Comparison of ENCODE assay signal across 9 cellular contexts in genomic region chr4:88600129-88600849, GRCh38. TPM values are rescaled to one million over a fixed set of nuclear protein-coding genes. Genes with fewer than 3 reads are reported as not detected.
DNase-seq lines count a peak whose midpoint lies in the region; ATAC-seq and TF ChIP-seq lines count a peak whose summit lies in the region.
"Had no signal": no experiment of that assay in that cellular context is flagged by ENCODE, and none has a peak within 500 bp of the region (broad histone marks: within the 10 kb centered on the region; RNA-seq: fewer than 3 reads in every experiment).

No MANE protein-coding gene starts in this region.

- peak overlapping the region; percentile 24 for H3K4me2 ChIP-seq in parathyroid adenoma (ENCODE audit: low read length)

- H3K27ac Mint-ChIP-seq in CD4-positive, alpha-beta memory T cell = peak overlapping the region; percentile 24 to 91 (median 78)

- DNase-seq in CD4-positive, alpha-beta memory T cell = no peak
- peak; percentile 17 for DNase-seq in NCI-H69 (lab: John Stamatoyannopoulos, UW)
- peak; percentile 79 for DNase-seq in epithelial cell of esophagus (ENCODE audit: low read depth)
- no peak for DNase-seq in HuH-7 (ENCODE audit: low spot score)
- DNase-seq: activated CD4-positive, alpha-beta T cell treated with anti-CD3 and anti-CD28 coated beads, Interleukin-2, amount 10 ng/mL, durations not matched to agents 7 days and 5 days had no signal

- no peak overlapping the region for H2AFZ ChIP-seq in parathyroid adenoma

- no peak overlapping the region for H3K27ac ChIP-seq in CD4-positive, alpha-beta memory T cell (ENCODE audit: low read depth, low read length)
- peak overlapping the region; percentile 43 for H3K27ac ChIP-seq in parathyroid adenoma

- peaks cover 55 to 61% of the 10 kb centered on the region in 2 donors for H3K36me3 Mint-ChIP-seq in CD4-positive, alpha-beta memory T cell

- H3K27me3 ChIP-seq in CD4-positive, alpha-beta memory T cell (ENCODE audit: insufficient read depth, low read length) = no peaks in the 10 kb centered on the region
- no peaks in the 10 kb centered on the region for H3K27me3 ChIP-seq in parathyroid adenoma (ENCODE audit: control insufficient read depth, insufficient read depth, low read length)

- H3K9me3 Mint-ChIP-seq in CD4-positive, alpha-beta memory T cell = no peaks in the 10 kb centered on the region
- H3K9me3 Mint-ChIP-seq: activated CD4-positive, alpha-beta T cell treated with anti-CD3 and anti-CD28 coated beads, Interleukin-2, amount 10 ng/mL, durations not matched to agents 7 days and 5 days had no signal

- H3K27me3 Mint-ChIP-seq in CD4-positive, alpha-beta memory T cell = no peaks in the 10 kb centered on the region
- H3K27me3 Mint-ChIP-seq: activated CD4-positive, alpha-beta T cell treated with anti-CD3 and anti-CD28 coated beads, Interleukin-2, amount 10 ng/mL, durations not matched to agents 7 days and 5 days had no signal

- peaks cover 12% of the 10 kb centered on the region for H3K36me3 ChIP-seq in CD4-positive, alpha-beta memory T cell (ENCODE audit: insufficient read depth, low read length)
- no peaks in the 10 kb centered on the region for H3K36me3 ChIP-seq in parathyroid adenoma (ENCODE audit: control insufficient read depth, insufficient read depth, low read length)

- H3K4me3 Mint-ChIP-seq in CD4-positive, alpha-beta memory T cell = peak overlapping the region in 6 of 8 donors; percentile 18 to 77 (median 68)
- H3K4me3 Mint-ChIP-seq: activated CD4-positive, alpha-beta T cell treated with anti-CD3 and anti-CD28 coated beads, Interleukin-2, amount 10 ng/mL, durations not matched to agents 7 days and 5 days had no signal

- CTCF ChIA-PET in CD4-positive, alpha-beta memory T cell (lab: Charles Lee; ENCODE audit: partially characterized antibody) = interaction anchor here (1.9 to 5.3 kb wide), 5 partner anchors 9 to 61 kb away, joined by 5 to 26 read pairs (median 8); partner anchors contain the start of gene HERC3

- no peak overlapping the region for H3K9ac ChIP-seq in parathyroid adenoma

- peaks cover 69% of the 10 kb centered on the region for H3K4me1 ChIP-seq in CD4-positive, alpha-beta memory T cell (ENCODE audit: insufficient read depth, low read length)
- H3K4me1 ChIP-seq in parathyroid adenoma = peaks cover 12% of the 10 kb centered on the region

- POLR2A ChIA-PET in CD4-positive, alpha-beta memory T cell (lab: Charles Lee; ENCODE audit: partially characterized antibody) = interaction anchor here (1.5 to 3.3 kb wide), 3 partner anchors 7 to 13 kb away, joined by 8 to 20 read pairs (median 9); partner anchors contain the start of gene HERC3

- no peak for ATAC-seq in HG03196 (IDR thresholded peaks at IDR 0.05; ENCODE audit: unreplicated experiment)
- ATAC-seq in HG03342 (IDR thresholded peaks at IDR 0.05; ENCODE audit: unreplicated experiment) = no peak
- ATAC-seq in GM21360 (IDR thresholded peaks at IDR 0.05; ENCODE audit: unreplicated experiment) = no peak

- TF ChIP-seq CTCF in epithelial cell of esophagus (IDR thresholded peaks at IDR 0.05; ENCODE audit: insufficient read depth, low read depth, low read length, missing control alignments) = no peak
- TF ChIP-seq CTCF in parathyroid adenoma (IDR thresholded peaks at IDR 0.05) = no peak

- H3K4me1 Mint-ChIP-seq in CD4-positive, alpha-beta memory T cell = peaks cover 53 to 82% (median 70%) of the 10 kb centered on the region in 4 donors

- no peaks in the 10 kb centered on the region for H3K9me3 ChIP-seq in CD4-positive, alpha-beta memory T cell (ENCODE audit: control insufficient read depth in 1 of 2, low read length in 2 of 2)
- H3K9me3 ChIP-seq in parathyroid adenoma (ENCODE audit: control insufficient read depth, low read length) = no peaks in the 10 kb centered on the region

- intact Hi-C loops in CD4-positive, alpha-beta memory T cell (cut with micrococcal nuclease) = no loop called here

- H3K79me2 ChIP-seq in parathyroid adenoma = peaks cover 8% of the 10 kb centered on the region

- H3K4me3 ChIP-seq in CD4-positive, alpha-beta memory T cell (ENCODE audit: low read length in 2 of 2) = no peak overlapping the region
- H3K4me3 ChIP-seq in epithelial cell of esophagus (ENCODE audit: low read length) (no peak overlapping the region), parathyroid adenoma (ENCODE audit: low read depth, low read length) (peak overlapping the region; percentile 15)

RNA-seq across cellular contexts. Expression of gene HERC3, which starts 8.0 kb away (rescaled TPM):
- 10 to 100 TPM; 95.5 to 97.1 TPM for total RNA-seq in CD4-positive, alpha-beta memory T cell
- polyA plus RNA-seq in CD4-positive, alpha-beta memory T cell = 10 to 100 TPM; 39.9 to 44.8 TPM

Comparison
In these comparisons a context has a peak if more than half of its experiments do, and no peak if none do; other contexts are left out.
1. DNase-seq: peak in NCI-H69 (single experiment) and epithelial cell of esophagus (single experiment); none in CD4-positive, alpha-beta memory T cell (0 of 5) and HuH-7 (single experiment).